Comparison of ENCODE assay signal across 25 cellular contexts in the genomic region with DNA sequence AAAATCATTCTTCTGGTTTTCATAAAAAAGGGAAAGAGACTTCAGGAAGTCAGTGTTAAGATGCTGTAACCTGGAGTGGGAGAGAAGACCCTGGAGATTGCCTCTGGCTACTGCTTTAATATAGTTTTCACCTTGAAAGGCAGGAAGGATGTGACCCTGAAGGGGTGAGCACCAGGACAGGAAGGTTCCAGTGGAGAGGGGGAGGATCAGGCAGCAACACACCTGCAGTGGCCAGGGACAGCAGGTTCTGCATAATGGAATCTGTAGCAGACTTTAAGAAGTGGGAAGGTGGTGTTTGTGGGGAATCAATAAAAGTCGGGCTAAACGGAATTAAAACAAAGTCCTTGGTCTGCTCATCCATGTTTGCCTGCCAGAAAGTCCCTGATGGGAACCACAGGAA.
"Had no signal": no experiment of that assay in that cellular context is flagged by ENCODE, and none has a peak within 500 bp of the region (broad histone marks: within the 10 kb centered on the region; RNA-seq: fewer than 3 reads in every experiment).

No MANE protein-coding gene starts in this region.

- H3K4me1 Mint-ChIP-seq: mesothelial cell of epicardium, natural killer cell, nephron progenitor cell, neural progenitor cell had no signal

- H3K9me3 ChIP-seq: pancreas, prostate gland, suprapubic skin, thoracic aorta, tibial artery, upper lobe of right lung had no signal

- H3K27me3 Mint-ChIP-seq: naive B cell; stimulated activated naive CD8-positive, alpha-beta T cell treated with anti-CD3 and anti-CD28 coated beads, Interleukin-15, Interleukin-2, amounts not matched to agents 100 ng/mL and 50 ng/mL, for 24 hours had no signal

- H3K4me3 Mint-ChIP-seq: mesothelial cell of epicardium; naive B cell; natural killer cell; nephron progenitor cell; neural progenitor cell; stimulated activated effector memory CD8-positive, alpha-beta T cell treated with anti-CD3 and anti-CD28 coated beads, Interleukin-12 subunit alpha, Interleukin-12 subunit beta, amount 100 ng/mL, for 72 hours; stimulated activated naive CD8-positive, alpha-beta T cell treated with anti-CD3 and anti-CD28 coated beads, Interleukin-15, Interleukin-2, amounts not matched to agents 100 ng/mL and 50 ng/mL, for 24 hours had no signal

- H3K9me3 Mint-ChIP-seq: natural killer cell; stimulated activated effector memory CD8-positive, alpha-beta T cell treated with anti-CD3 and anti-CD28 coated beads, Interleukin-12 subunit alpha, Interleukin-12 subunit beta, amount 100 ng/mL, for 72 hours; stimulated activated naive CD8-positive, alpha-beta T cell treated with anti-CD3 and anti-CD28 coated beads, Interleukin-15, Interleukin-2, amounts not matched to agents 100 ng/mL and 50 ng/mL, for 24 hours had no signal

- DNase-seq: hippocampal formation; islet precursor cell; left ventricle myocardium inferior; mesendoderm; naive B cell; natural killer cell; nephron progenitor cell; pancreas; posterior cingulate gyrus; right cardiac atrium; stimulated activated CD4-positive, alpha-beta T cell treated with anti-CD3 and anti-CD28 coated beads, Interleukin-4, amount 100 ng/mL, for 24 hours; stimulated activated naive CD4-positive, alpha-beta T cell; tibial artery; trophoblast cell; upper lobe of right lung had no signal

- H3K36me3 Mint-ChIP-seq: natural killer cell had no signal

- H3K4me3 ChIP-seq: left ventricle myocardium inferior, lung, neural progenitor cell, pancreas, prostate gland, skin epidermis, suprapubic skin, thoracic aorta, tibial artery, upper lobe of right lung had no signal

- H3K4me1 ChIP-seq: left ventricle myocardium inferior, neural progenitor cell, pancreas, prostate gland, suprapubic skin, tibial artery, upper lobe of right lung had no signal

- H3K27me3 ChIP-seq: neural progenitor cell, pancreas, suprapubic skin, tibial artery, upper lobe of right lung had no signal

- H3K27ac Mint-ChIP-seq: mesothelial cell of epicardium; natural killer cell; nephron progenitor cell; neural progenitor cell; stimulated activated effector memory CD8-positive, alpha-beta T cell treated with anti-CD3 and anti-CD28 coated beads, Interleukin-12 subunit alpha, Interleukin-12 subunit beta, amount 100 ng/mL, for 72 hours; stimulated activated naive CD8-positive, alpha-beta T cell treated with anti-CD3 and anti-CD28 coated beads, Interleukin-15, Interleukin-2, amounts not matched to agents 100 ng/mL and 50 ng/mL, for 24 hours had no signal

- ATAC-seq: natural killer cell; pancreas; right cardiac atrium; sciatic nerve; stimulated activated effector memory CD8-positive, alpha-beta T cell treated with anti-CD3 and anti-CD28 coated beads, Interleukin-12 subunit alpha, Interleukin-12 subunit beta, amount 100 ng/mL, for 72 hours; upper lobe of right lung had no signal

- H3K36me3 ChIP-seq: left ventricle myocardium inferior, neural progenitor cell, pancreas, prostate gland, suprapubic skin, thoracic aorta, upper lobe of right lung had no signal

- H3K27ac ChIP-seq: left ventricle myocardium inferior, neural progenitor cell, pancreas, prostate gland, skin epidermis, suprapubic skin, thoracic aorta, tibial artery, upper lobe of right lung had no signal
